In genomic region chr7:106603300-106603699, GRCh38 we compare ENCODE assay signal across 23 cellular contexts.
"Had no signal": no experiment of that assay in that cellular context is flagged by ENCODE, and none has a peak within 500 bp of the region (broad histone marks: within the 10 kb centered on the region; RNA-seq: fewer than 3 reads in every experiment).

No MANE protein-coding gene starts in this region.

- H3K36me3 Mint-ChIP-seq: mesothelial cell of epicardium, naive B cell had no signal

- ATAC-seq: gastroesophageal sphincter, left cardiac atrium, right lobe of liver had no signal

- H3K27ac Mint-ChIP-seq: activated CD4-positive, alpha-beta memory T cell treated with anti-CD3 and anti-CD28 coated beads, Interleukin-2, amount 10 ng/mL, durations not matched to agents 7 days and 5 days; activated T-cell treated with anti-CD3 and anti-CD28 coated beads, Interleukin-2, amount 50 U/mL, for 24 hours; mesothelial cell of epicardium; naive B cell; nephron progenitor cell; progenitor cell of endocrine pancreas had no signal

- H3K36me3 ChIP-seq: brain microvascular endothelial cell, gastroesophageal sphincter, neutrophil, ovary, right lobe of liver, tibial nerve had no signal

- H3K4me1 Mint-ChIP-seq: mesothelial cell of epicardium, nephron progenitor cell had no signal

- H3K4me3 Mint-ChIP-seq: activated CD4-positive, alpha-beta memory T cell treated with anti-CD3 and anti-CD28 coated beads, Interleukin-2, amount 10 ng/mL, durations not matched to agents 7 days and 5 days; activated T-cell treated with anti-CD3 and anti-CD28 coated beads, Interleukin-2, amount 50 U/mL, for 24 hours; mesothelial cell of epicardium; naive B cell; nephron progenitor cell had no signal

- H3K27me3 Mint-ChIP-seq: activated CD4-positive, alpha-beta memory T cell treated with anti-CD3 and anti-CD28 coated beads, Interleukin-2, amount 10 ng/mL, durations not matched to agents 7 days and 5 days; activated T-cell treated with anti-CD3 and anti-CD28 coated beads, Interleukin-2, amount 50 U/mL, for 24 hours; progenitor cell of endocrine pancreas had no signal

- H3K4me3 ChIP-seq: gastroesophageal sphincter, hepatocyte, ovary, right lobe of liver, tibial nerve had no signal

- H3K27me3 ChIP-seq: brain microvascular endothelial cell, gastroesophageal sphincter, hepatocyte, neutrophil, ovary, right lobe of liver, tibial nerve had no signal

- H3K9me3 ChIP-seq: gastroesophageal sphincter, neutrophil, ovary, right lobe of liver, tibial nerve had no signal

- H2AFZ ChIP-seq: hepatocyte had no signal

- DNase-seq: activated CD4-positive, alpha-beta memory T cell treated with anti-CD3 and anti-CD28 coated beads, Interleukin-2, amount 10 ng/mL, durations not matched to agents 7 days and 5 days; activated CD4-positive, alpha-beta T cell treated with anti-CD3 and anti-CD28 coated beads for 48 hours; activated CD4-positive, CD25-positive, alpha-beta regulatory T cell; activated CD8-positive, alpha-beta memory T cell treated with anti-CD3 and anti-CD28 coated beads, Interleukin-2, amount 50 U/mL, for 48 hours; activated gamma-delta T cell treated with Interleukin-2 at 50 U/mL for 16 hours; activated naive CD4-positive, alpha-beta T cell treated with anti-CD3 and anti-CD28 coated beads, Interleukin-2, amount 50 U/mL, for 16 hours; activated T-cell treated with anti-CD3 and anti-CD28 coated beads, Interleukin-2, amount 50 U/mL, for 24 hours; amniotic stem cell; brain microvascular endothelial cell; cortex of kidney; left cardiac atrium; naive B cell; nephron progenitor cell; ovary; right lobe of liver; stimulated activated CD4-positive, alpha-beta T cell treated with anti-CD3 and anti-CD28 coated beads, Interleukin-2, amount 100 ng/mL, for 48 hours; stimulated activated naive CD4-positive, alpha-beta T cell treated with Interleukin-2 at 50 U/mL for 16 hours had no signal

- H3K4me1 ChIP-seq: gastroesophageal sphincter, right lobe of liver had no signal

- H3K79me2 ChIP-seq: hepatocyte had no signal

- H3K4me2 ChIP-seq: hepatocyte had no signal

- H3K27ac ChIP-seq: brain microvascular endothelial cell, gastroesophageal sphincter, hepatocyte, neutrophil, ovary, right lobe of liver, tibial nerve had no signal

- H3K9me3 Mint-ChIP-seq: activated CD4-positive, alpha-beta memory T cell treated with anti-CD3 and anti-CD28 coated beads, Interleukin-2, amount 10 ng/mL, durations not matched to agents 7 days and 5 days; activated T-cell treated with anti-CD3 and anti-CD28 coated beads, Interleukin-2, amount 50 U/mL, for 24 hours; mesothelial cell of epicardium; naive B cell; nephron progenitor cell had no signal
